In genomic region chr12:84983289-84983688, GRCh38 we compare ENCODE assay signal across 26 cellular contexts. TPM values are rescaled to one million over a fixed set of nuclear protein-coding genes. Genes with fewer than 3 reads are reported as not detected.
"Had no signal": no experiment of that assay in that cellular context is flagged by ENCODE, and none has a peak within 500 bp of the region (broad histone marks: within the 10 kb centered on the region; RNA-seq: fewer than 3 reads in every experiment).

No MANE protein-coding gene starts in this region.

- H3K9me3 ChIP-seq: SJSA1 had no signal

- H3K4me3 ChIP-seq: cardiac muscle cell, SJSA1 had no signal

- H3K4me1 ChIP-seq: SJSA1 had no signal

- H3K36me3 ChIP-seq: brain microvascular endothelial cell, cardiac muscle cell, SJSA1 had no signal

- H3K4me1 Mint-ChIP-seq: activated B cell treated with CpG ODN at 0.5 μM for 24 hours; activated CD4-positive, alpha-beta T cell treated with anti-CD3 and anti-CD28 coated beads, Interleukin-2, amount 10 ng/mL, durations not matched to agents 24 days and 14 days; activated CD8-positive, alpha-beta memory T cell treated with anti-CD3 and anti-CD28 coated beads, Interleukin-2, amount 10 ng/mL, durations not matched to agents 7 days and 5 days; T-helper 17 cell had no signal

- H3K27ac ChIP-seq: brain microvascular endothelial cell, cardiac muscle cell, KMS-11, SJSA1 had no signal

- H3K4me3 Mint-ChIP-seq: activated B cell treated with CpG ODN at 0.5 μM for 24 hours; activated CD4-positive, alpha-beta T cell treated with anti-CD3 and anti-CD28 coated beads, Interleukin-2, amount 10 ng/mL, durations not matched to agents 24 days and 14 days; activated CD8-positive, alpha-beta memory T cell treated with anti-CD3 and anti-CD28 coated beads, Interleukin-2, amount 10 ng/mL, durations not matched to agents 7 days and 5 days; activated naive CD8-positive, alpha-beta T cell; activated T-cell treated with anti-CD3 and anti-CD28 coated beads, Interleukin-2, amount 50 U/mL, for 24 hours; activated T-helper 1 cell treated with anti-CD3 and anti-CD28 coated beads, Interleukin-12 subunit alpha, Interleukin-12 subunit beta, Interleukin-2, Interleukin-4 antibody, amounts not matched to agents 30 ng/mL and 10 ng/mL and 1 ng/mL, durations not matched to agents 14 hours and 24 hours and 36 hours; T-helper 17 cell had no signal

- FAIRE-seq: RCC 7860 had no signal

- H3K9me3 Mint-ChIP-seq: activated B cell treated with CpG ODN at 0.5 μM for 24 hours; activated CD4-positive, alpha-beta T cell treated with anti-CD3 and anti-CD28 coated beads, Interleukin-2, amount 10 ng/mL, durations not matched to agents 24 days and 14 days; activated T-cell treated with anti-CD3 and anti-CD28 coated beads, Interleukin-2, amount 50 U/mL, for 24 hours; activated T-helper 1 cell treated with anti-CD3 and anti-CD28 coated beads, Interleukin-12 subunit alpha, Interleukin-12 subunit beta, Interleukin-2, Interleukin-4 antibody, amounts not matched to agents 30 ng/mL and 10 ng/mL and 1 ng/mL, durations not matched to agents 14 hours and 24 hours and 36 hours had no signal

- H3K27me3 ChIP-seq: brain microvascular endothelial cell, cardiac muscle cell, SJSA1 had no signal

- H3K27me3 Mint-ChIP-seq: activated B cell treated with CpG ODN at 0.5 μM for 24 hours; activated CD4-positive, alpha-beta T cell treated with anti-CD3 and anti-CD28 coated beads, Interleukin-2, amount 10 ng/mL, durations not matched to agents 24 days and 14 days; activated CD8-positive, alpha-beta memory T cell treated with anti-CD3 and anti-CD28 coated beads, Interleukin-2, amount 10 ng/mL, durations not matched to agents 7 days and 5 days; activated naive CD8-positive, alpha-beta T cell; activated T-cell treated with anti-CD3 and anti-CD28 coated beads, Interleukin-2, amount 50 U/mL, for 24 hours; T-helper 17 cell had no signal

- H3K36me3 Mint-ChIP-seq: activated CD8-positive, alpha-beta memory T cell treated with anti-CD3 and anti-CD28 coated beads, Interleukin-2, amount 10 ng/mL, durations not matched to agents 7 days and 5 days; activated naive CD8-positive, alpha-beta T cell had no signal

- DNase-seq: activated B cell treated with CpG ODN at 0.5 μM for 24 hours; activated CD4-positive, alpha-beta T cell treated with anti-CD3 and anti-CD28 coated beads for 1 hour; activated CD4-positive, alpha-beta T cell treated with anti-CD3 and anti-CD28 coated beads, Interleukin-2, amount 10 ng/mL, durations not matched to agents 24 days and 14 days; activated CD4-positive, alpha-beta T cell treated with anti-CD3 and anti-CD28 coated beads, Interleukin-2, amount 50 U/mL, for 48 hours; activated CD8-positive, alpha-beta memory T cell treated with anti-CD3 and anti-CD28 coated beads, Interleukin-2, amount 10 ng/mL, durations not matched to agents 7 days and 5 days; activated effector memory CD4-positive, alpha-beta T cell treated with Interleukin-2 at 50 U/mL for 16 hours; activated naive CD4-positive, alpha-beta T cell; activated T-cell treated with anti-CD3 and anti-CD28 coated beads, Interleukin-2, amount 50 U/mL, for 24 hours; brain microvascular endothelial cell; NCI-H1092; NCI-H1417; NCI-H1930; NCI-H2171; NCI-H2227 treated with DMSO at 0.1 percent for 48 hours; NCI-H446 treated with DMSO at 0.1 percent for 48 hours; NCI-H524 treated with DMSO at 0.1 percent for 48 hours; SHP77; T-helper 17 cell; T-helper 9 cell had no signal

- H3K27ac Mint-ChIP-seq: activated B cell treated with CpG ODN at 0.5 μM for 24 hours; activated CD4-positive, alpha-beta T cell treated with anti-CD3 and anti-CD28 coated beads, Interleukin-2, amount 10 ng/mL, durations not matched to agents 24 days and 14 days; activated CD8-positive, alpha-beta memory T cell treated with anti-CD3 and anti-CD28 coated beads, Interleukin-2, amount 10 ng/mL, durations not matched to agents 7 days and 5 days; activated naive CD8-positive, alpha-beta T cell; activated T-cell treated with anti-CD3 and anti-CD28 coated beads, Interleukin-2, amount 50 U/mL, for 24 hours; activated T-helper 1 cell treated with anti-CD3 and anti-CD28 coated beads, Interleukin-12 subunit alpha, Interleukin-12 subunit beta, Interleukin-2, Interleukin-4 antibody, amounts not matched to agents 30 ng/mL and 10 ng/mL and 1 ng/mL, durations not matched to agents 14 hours and 24 hours and 36 hours; T-helper 17 cell had no signal

- ATAC-seq: activated CD8-positive, alpha-beta memory T cell treated with anti-CD3 and anti-CD28 coated beads, Interleukin-2, amount 10 ng/mL, durations not matched to agents 7 days and 5 days; T-helper 17 cell had no signal

RNA-seq across cellular contexts. Expression of gene TSPAN19, which starts 52.8 kb away (rescaled TPM):
- total RNA-seq: activated B cell treated with CpG ODN at 0.5 μM for 24 hours; activated CD4-positive, alpha-beta T cell treated with anti-CD3 and anti-CD28 coated beads, Interleukin-2, amount 10 ng/mL, durations not matched to agents 24 days and 14 days; activated CD8-positive, alpha-beta memory T cell treated with anti-CD3 and anti-CD28 coated beads, Interleukin-2, amount 10 ng/mL, durations not matched to agents 7 days and 5 days; activated T-helper 1 cell treated with anti-CD3 and anti-CD28 coated beads, Interleukin-12 subunit alpha, Interleukin-12 subunit beta, Interleukin-2, Interleukin-4 antibody, amounts not matched to agents 30 ng/mL and 10 ng/mL and 1 ng/mL, durations not matched to agents 14 hours and 24 hours and 36 hours; SJSA1; T-helper 17 cell had no signal
- polyA plus RNA-seq: adipose tissue had no signal

RNA-seq across cellular contexts. Expression of gene LRRIQ1, which starts 52.9 kb away (rescaled TPM):
- total RNA-seq: activated B cell treated with CpG ODN at 0.5 μM for 24 hours; activated CD4-positive, alpha-beta T cell treated with anti-CD3 and anti-CD28 coated beads, Interleukin-2, amount 10 ng/mL, durations not matched to agents 24 days and 14 days; activated CD8-positive, alpha-beta memory T cell treated with anti-CD3 and anti-CD28 coated beads, Interleukin-2, amount 10 ng/mL, durations not matched to agents 7 days and 5 days; activated T-helper 1 cell treated with anti-CD3 and anti-CD28 coated beads, Interleukin-12 subunit alpha, Interleukin-12 subunit beta, Interleukin-2, Interleukin-4 antibody, amounts not matched to agents 30 ng/mL and 10 ng/mL and 1 ng/mL, durations not matched to agents 14 hours and 24 hours and 36 hours; SJSA1; T-helper 17 cell had no signal
